In genomic region chr11:6686006-6686405, GRCh38 we compare ENCODE assay signal across 15 cellular contexts. TPM values are rescaled to one million over a fixed set of nuclear protein-coding genes. Genes with fewer than 3 reads are reported as not detected.
DNase-seq lines count a peak whose midpoint lies in the region; ATAC-seq and TF ChIP-seq lines count a peak whose summit lies in the region.
"Had no signal": no experiment of that assay in that cellular context is flagged by ENCODE, and none has a peak within 500 bp of the region (broad histone marks: within the 10 kb centered on the region; RNA-seq: fewer than 3 reads in every experiment).

No MANE protein-coding gene starts in this region.

- DNase-seq in CD4-positive, CD25-positive, alpha-beta regulatory T cell, result no peak
- DNase-seq in CD4-positive, alpha-beta T cell, result no peak
- DNase-seq in fibroblast of the conjunctiva (ENCODE audit: low read depth) (peak; percentile 52), DMS79 (lab: John Stamatoyannopoulos, UW) (no peak), retina (no peak)
- no peak for DNase-seq in naive thymus-derived CD4-positive, alpha-beta T cell
- DNase-seq: BE2C; Caco-2; CD8-positive, alpha-beta memory T cell; GF-D8 had no signal

- ATAC-seq in CD4-positive, CD25-positive, alpha-beta regulatory T cell (ENCODE audit: low read depth in 2 of 2), result no peak
- no peak for ATAC-seq in CD4-positive, alpha-beta T cell (ENCODE audit: poor library complexity)
- no peak for ATAC-seq in naive thymus-derived CD4-positive, alpha-beta T cell
- ATAC-seq: A549, HCT116 had no signal

- no peak for TF ChIP-seq CTCF in CD4-positive, alpha-beta T cell (IDR thresholded peaks at IDR 0.05)
- no peak for TF ChIP-seq CTCF in brain (conservative IDR thresholded peaks at IDR 0.05)

- POLR2A ChIA-PET in CD4-positive, alpha-beta T cell (lab: Charles Lee), result interaction anchor here (0.6 kb wide), 1 partner anchor 101 kb away, joined by 4 read pairs; no protein-coding TSS in a partner anchor
- POLR2A ChIA-PET in naive thymus-derived CD4-positive, alpha-beta T cell (lab: Charles Lee), result interaction anchor here (0.6 to 1.5 kb wide), 6 partner anchors 14 to 155 kb away, joined by 3 to 8 read pairs (median 3); partner anchors contain the start of genes ILK, RRP8 and TAF10

- no peaks in the 10 kb centered on the region for H3K27me3 Mint-ChIP-seq in CD4-positive, CD25-positive, alpha-beta regulatory T cell
- H3K27me3 Mint-ChIP-seq in CD4-positive, alpha-beta T cell, result no peaks in the 10 kb centered on the region
- H3K27me3 Mint-ChIP-seq in brain, result peaks cover 33% of the 10 kb centered on the region
- H3K27me3 Mint-ChIP-seq in naive thymus-derived CD4-positive, alpha-beta T cell, result peaks cover 0 to 3% (median 0%) of the 10 kb centered on the region in 5 donors

- H3K9me3 Mint-ChIP-seq in CD4-positive, CD25-positive, alpha-beta regulatory T cell, result peaks cover 0 to 2% (median 0%) of the 10 kb centered on the region in 7 donors
- H3K9me3 Mint-ChIP-seq in CD4-positive, alpha-beta T cell, result no peaks in the 10 kb centered on the region
- H3K9me3 Mint-ChIP-seq in brain, result peaks cover 0 to 12% (median 4%) of the 10 kb centered on the region in 5 experiments
- peaks cover 0 to 5% (median 0%) of the 10 kb centered on the region in 11 donors for H3K9me3 Mint-ChIP-seq in naive thymus-derived CD4-positive, alpha-beta T cell

- intact Hi-C loops in CD4-positive, alpha-beta T cell (cut with DNase I, micrococcal nuclease), result loop anchor here in 1 of 2 experiments (10.0 kb wide), 2 partner anchors 301 to 451 kb away; partner anchors contain the start of genes CNGA4 and FHIP1B
- intact Hi-C loops in naive thymus-derived CD4-positive, alpha-beta T cell (cut with micrococcal nuclease), result no loop called here

- peaks cover 6 to 28% (median 21%) of the 10 kb centered on the region in 4 donors for H3K4me1 Mint-ChIP-seq in CD4-positive, CD25-positive, alpha-beta regulatory T cell
- peaks cover 29% of the 10 kb centered on the region for H3K4me1 Mint-ChIP-seq in CD4-positive, alpha-beta T cell (ENCODE audit: low read depth)
- peaks cover 26% of the 10 kb centered on the region for H3K4me1 Mint-ChIP-seq in brain
- H3K4me1 Mint-ChIP-seq in naive thymus-derived CD4-positive, alpha-beta T cell, result peaks cover 12 to 38% (median 23%) of the 10 kb centered on the region in 7 donors

- H3K4me1 ChIP-seq in CD4-positive, CD25-positive, alpha-beta regulatory T cell (ENCODE audit: control insufficient read depth, insufficient read depth, low read length, poor library complexity, severe bottlenecking), result peaks cover 18% of the 10 kb centered on the region
- H3K4me1 ChIP-seq in naive thymus-derived CD4-positive, alpha-beta T cell (ENCODE audit: control insufficient read depth in 2 of 2, insufficient read depth in 2 of 2, low read length in 2 of 2), result peaks cover 7 to 10% of the 10 kb centered on the region in 2 donors
- H3K4me1 ChIP-seq: BE2C had no signal

- peaks cover 5% of the 10 kb centered on the region for H3K36me3 ChIP-seq in CD4-positive, CD25-positive, alpha-beta regulatory T cell (ENCODE audit: control insufficient read depth, insufficient read depth, low read length)
- peaks cover 0 to 2% (median 0%) of the 10 kb centered on the region in 3 experiments for H3K36me3 ChIP-seq in naive thymus-derived CD4-positive, alpha-beta T cell (ENCODE audit: control insufficient read depth in 2 of 3, insufficient read depth in 3 of 3, low read length in 3 of 3)

- H3K36me3 Mint-ChIP-seq in CD4-positive, CD25-positive, alpha-beta regulatory T cell, result no peaks in the 10 kb centered on the region
- peaks cover 21% of the 10 kb centered on the region for H3K36me3 Mint-ChIP-seq in CD4-positive, alpha-beta T cell (ENCODE audit: low read depth)
- peaks cover 17% of the 10 kb centered on the region for H3K36me3 Mint-ChIP-seq in brain
- H3K36me3 Mint-ChIP-seq in naive thymus-derived CD4-positive, alpha-beta T cell, result peaks cover 0 to 22% (median 7%) of the 10 kb centered on the region in 5 donors

- peak overlapping the region in 3 of 4 donors; percentile 11 to 78 (median 37) for H3K4me3 Mint-ChIP-seq in CD4-positive, CD25-positive, alpha-beta regulatory T cell
- H3K4me3 Mint-ChIP-seq in CD4-positive, alpha-beta T cell, result peak overlapping the region; percentile 71
- H3K4me3 Mint-ChIP-seq in brain, result peak overlapping the region in 2 of 5 experiments; percentile 40 to 62
- peak overlapping the region in 1 of 10 donors; percentile 45 for H3K4me3 Mint-ChIP-seq in naive thymus-derived CD4-positive, alpha-beta T cell

- H3K4me3 ChIP-seq in CD4-positive, CD25-positive, alpha-beta regulatory T cell (ENCODE audit: low read depth, low read length), result no peak overlapping the region
- no peak overlapping the region for H3K4me3 ChIP-seq in naive thymus-derived CD4-positive, alpha-beta T cell (ENCODE audit: low read length)
- H3K4me3 ChIP-seq: A549 had no signal

- no peak overlapping the region for H3K27ac Mint-ChIP-seq in CD4-positive, CD25-positive, alpha-beta regulatory T cell
- peak overlapping the region; percentile 53 for H3K27ac Mint-ChIP-seq in CD4-positive, alpha-beta T cell
- peak overlapping the region in 3 of 5 experiments; percentile 43 to 67 (median 63) for H3K27ac Mint-ChIP-seq in brain
- peak overlapping the region in 2 of 9 donors; percentile 44 to 75 for H3K27ac Mint-ChIP-seq in naive thymus-derived CD4-positive, alpha-beta T cell

- H3K27ac ChIP-seq in CD4-positive, CD25-positive, alpha-beta regulatory T cell (ENCODE audit: insufficient read depth, low read length, poor library complexity, severe bottlenecking), result no peak overlapping the region
- no peak overlapping the region for H3K27ac ChIP-seq in CD4-positive, alpha-beta T cell (ENCODE audit: low read depth, low read length)
- no peak overlapping the region for H3K27ac ChIP-seq in naive thymus-derived CD4-positive, alpha-beta T cell (ENCODE audit: low read depth, low read length)
- H3K27ac ChIP-seq: A549, C4-2B, HL-60 had no signal

- no peaks in the 10 kb centered on the region for H3K27me3 ChIP-seq in CD4-positive, CD25-positive, alpha-beta regulatory T cell (ENCODE audit: control insufficient read depth, insufficient read depth, low read length)
- H3K27me3 ChIP-seq in CD4-positive, alpha-beta T cell (ENCODE audit: control insufficient read depth, insufficient read depth, low read length), result no peaks in the 10 kb centered on the region
- no peaks in the 10 kb centered on the region for H3K27me3 ChIP-seq in naive thymus-derived CD4-positive, alpha-beta T cell (ENCODE audit: control insufficient read depth in 2 of 2, insufficient read depth in 2 of 2, low read length in 2 of 2)
- H3K27me3 ChIP-seq: BE2C had no signal

- H3K9me3 ChIP-seq in CD4-positive, CD25-positive, alpha-beta regulatory T cell (ENCODE audit: control insufficient read depth in 2 of 2, low read length in 2 of 2), result no peaks in the 10 kb centered on the region
- no peaks in the 10 kb centered on the region for H3K9me3 ChIP-seq in CD4-positive, alpha-beta T cell (ENCODE audit: control insufficient read depth, low read length)
- no peaks in the 10 kb centered on the region for H3K9me3 ChIP-seq in naive thymus-derived CD4-positive, alpha-beta T cell (ENCODE audit: control insufficient read depth in 2 of 3, low read length in 3 of 3)
- H3K9me3 ChIP-seq: A549, BE2C, Caco-2 had no signal

- CTCF ChIA-PET in CD4-positive, alpha-beta T cell (lab: Charles Lee), result no interaction called here
- CTCF ChIA-PET in naive thymus-derived CD4-positive, alpha-beta T cell (lab: Charles Lee), result interaction anchor here (1.8 kb wide), 1 partner anchor 155 kb away, joined by 7 read pairs; no protein-coding TSS in a partner anchor

RNA-seq across cellular contexts. Expression of gene MRPL17, which starts 2.9 kb away (rescaled TPM):
- total RNA-seq in CD4-positive, CD25-positive, alpha-beta regulatory T cell, result 10.0 TPM
- polyA plus RNA-seq in CD4-positive, CD25-positive, alpha-beta regulatory T cell, result 10 to 100 TPM; 18.5 to 35.5 (median 25.1) TPM
- total RNA-seq in CD4-positive, alpha-beta T cell, result 10 to 100 TPM; 12.3 to 14.2 TPM
- 37.5 TPM for polyA plus RNA-seq in brain (ENCODE audit: insufficient read depth, low read depth, low replicate concordance)
- total RNA-seq in naive thymus-derived CD4-positive, alpha-beta T cell, result 10 to 100 TPM in 4 of 5 experiments, 1 to 10 TPM in 1; 10.0 to 70.3 (median 26.4) TPM
- polyA plus RNA-seq in naive thymus-derived CD4-positive, alpha-beta T cell, result 10 to 100 TPM; 21.6 to 33.4 TPM

RNA-seq across cellular contexts. Expression of gene DCHS1, which starts 30.4 kb away (rescaled TPM):
- total RNA-seq in CD4-positive, CD25-positive, alpha-beta regulatory T cell, result 2.4 TPM
- 1 to 10 TPM in 2 of 4 donors, under 1 TPM in 2; 0.49 to 1.6 (median 1.0) TPM for polyA plus RNA-seq in CD4-positive, CD25-positive, alpha-beta regulatory T cell
- 1 to 10 TPM; 9.7 TPM for total RNA-seq in CD4-positive, alpha-beta T cell
- 23.4 TPM for polyA plus RNA-seq in brain (ENCODE audit: insufficient read depth, low read depth, low replicate concordance)
- total RNA-seq in naive thymus-derived CD4-positive, alpha-beta T cell, result 10 to 100 TPM in 3 of 5 experiments, 1 to 10 TPM in 1, under 1 TPM in 1; 0.48 to 12.5 (median 10.9) TPM
- polyA plus RNA-seq in naive thymus-derived CD4-positive, alpha-beta T cell, result 1 to 10 TPM; 2.7 to 4.8 TPM

Comparison
In these comparisons a context has a peak if more than half of its experiments do, and no peak if none do; other contexts are left out.
1. H3K27ac Mint-ChIP-seq: peak in CD4-positive, alpha-beta T cell (single experiment) and brain (3 of 5); none in CD4-positive, CD25-positive, alpha-beta regulatory T cell (0 of 3).